ENCODE assay signal across 8 cellular contexts in genomic region chr13:60396008-60396782, GRCh38. TPM values are rescaled to one million over a fixed set of nuclear protein-coding genes. Genes with fewer than 3 reads are reported as not detected.
DNase-seq lines count a peak whose midpoint lies in the region; ATAC-seq, FAIRE-seq and TF ChIP-seq lines count a peak whose summit lies in the region.

No MANE protein-coding gene starts in this region.

- WGBS in mammary epithelial cell (ENCODE audit: low coverage, missing lambda C conversion rate): 0% methylated on average over 30 of the region's 48 CpGs
- 0% methylated on average over 48 of the region's 48 CpGs for WGBS in small intestine, 3 donors

- FAIRE-seq in small intestine (lab: Jason Lieb, UNC): no peak

- H4K20me1 ChIP-seq in mammary epithelial cell (ENCODE audit: insufficient read depth, low read length): no peaks in the 10 kb centered on the region

- ATAC-seq in GM18873 (IDR thresholded peaks at IDR 0.05; ENCODE audit: low FRiP score, unreplicated experiment) (peak; percentile 81), HG03135 (IDR thresholded peaks at IDR 0.05; ENCODE audit: unreplicated experiment) (peak; percentile 70)

- DNase-seq in AG04449 (ENCODE audit: low read depth, low spot score): peak; percentile 33
- DNase-seq in NCI-H2196 (lab: John Stamatoyannopoulos, UW; ENCODE audit: unreplicated experiment): peak; percentile 80
- peak; percentile 92 for DNase-seq in mammary epithelial cell
- peak; percentile 93 for DNase-seq in iPS-NIHi11 (ENCODE audit: low spot score)
- peak; percentile 97 for DNase-seq in small intestine

- H3K9ac ChIP-seq in mammary epithelial cell (ENCODE audit: insufficient read depth, low read length): peak overlapping the region; percentile 78

- dilution Hi-C loops in mammary epithelial cell (cut with HindIII; ENCODE audit: low sequenced_read_pairs): no loop called here

- H2AFZ ChIP-seq in mammary epithelial cell (ENCODE audit: low read depth, low read length): peak overlapping the region; percentile 98

- peaks cover 34% of the 10 kb centered on the region for H3K79me2 ChIP-seq in mammary epithelial cell (ENCODE audit: insufficient read depth, low read length)

- H3K4me2 ChIP-seq in mammary epithelial cell (ENCODE audit: insufficient read depth, low read depth, low read length): peak overlapping the region; percentile 89

- H3K27ac ChIP-seq in VCaP: peak overlapping the region; percentile 91
- peak overlapping the region; percentile 66 for H3K27ac ChIP-seq in mammary epithelial cell (ENCODE audit: insufficient read depth, low read depth, low read length)
- peak overlapping the region; percentile 92 to 99 for H3K27ac ChIP-seq in small intestine (ENCODE audit: low read depth in 1 of 2, low read length in 1 of 2)

- H3K4me1 ChIP-seq in mammary epithelial cell (ENCODE audit: insufficient read depth, low read length) (peaks cover 12% of the 10 kb centered on the region), small intestine (ENCODE audit: control insufficient read depth in 2 of 2, insufficient read depth in 1 of 2, low read depth in 1 of 2, low read length in 1 of 2) (peaks cover 4% of the 10 kb centered on the region in 2 donors)

- in situ Hi-C loops in mammary epithelial cell (cut with MboI; ENCODE audit: low sequenced_read_pairs in 2 of 2): no loop called here

- BruUV-seq in mammary epithelial cell (replicated peaks; lab: Mats Ljungman, UMichigan): TSS peak; percentile 23

- TF ChIP-seq CTCF in AG04449 (IDR thresholded peaks at IDR 0.05; ENCODE audit: insufficient read depth, low read length, missing control alignments): no peak
- TF ChIP-seq CTCF in VCaP (conservative IDR thresholded peaks at IDR 0.05): no peak
- no peak for TF ChIP-seq CTCF in mammary epithelial cell (conservative IDR thresholded peaks at IDR 0.05 in 1 of 2, IDR thresholded peaks at IDR 0.05 in 1 of 2; ENCODE audit: extremely low read depth in 1 of 2, insufficient read depth in 1 of 2, low read depth in 1 of 2, low read length in 2 of 2)

- H3K9me3 ChIP-seq in mammary epithelial cell (replicated peaks; ENCODE audit: insufficient read depth, low read length) (no peaks in the 10 kb centered on the region), small intestine (ENCODE audit: control insufficient read depth, low read depth) (no peaks in the 10 kb centered on the region)

- no peaks in the 10 kb centered on the region for H3K27me3 ChIP-seq in mammary epithelial cell (ENCODE audit: insufficient read depth, low read length)
- no peaks in the 10 kb centered on the region for H3K27me3 ChIP-seq in small intestine (ENCODE audit: control insufficient read depth in 2 of 2, insufficient read depth in 2 of 2, low read length in 2 of 2)

- POLR2A ChIA-PET in AG04449 (lab: Yijun Ruan, JAX): no interaction called here

- intact Hi-C loops in mammary epithelial cell (cut with micrococcal nuclease): loop anchor here (2.0 kb wide), 2 partner anchors 35 to 619 kb away; no protein-coding TSS in a partner anchor

- H3K4me3 ChIP-seq in AG04449 (ENCODE audit: low read depth, low read length) (peak overlapping the region; percentile 82), mammary epithelial cell (replicated peaks in 1 of 3; ENCODE audit: insufficient read depth in 1 of 3, low read depth in 2 of 3, low read length in 3 of 3) (peak overlapping the region; percentile 64 to 84 (median 80)), small intestine (ENCODE audit: low read depth in 1 of 2, low read length in 2 of 2) (peak overlapping the region; percentile 76 to 81)

- H3K36me3 ChIP-seq in mammary epithelial cell (ENCODE audit: insufficient read depth, low read length) (no peaks in the 10 kb centered on the region), small intestine (ENCODE audit: control insufficient read depth in 2 of 2, insufficient read depth in 2 of 2, low read length in 2 of 2) (no peaks in the 10 kb centered on the region)

- CTCF ChIA-PET in AG04449 (lab: Yijun Ruan, JAX) (interaction anchor here (0.7 to 1.9 kb wide), 8 partner anchors 9 to 452 kb away, joined by 3 to 10 read pairs (median 3); no protein-coding TSS in a partner anchor), mammary epithelial cell (lab: Charles Lee; ENCODE audit: low non-redundant PET) (no interaction called here)

RNA-seq across cellular contexts. Expression of gene TDRD3, which starts 0.8 kb away (rescaled TPM):
- total RNA-seq in mammary epithelial cell: 10 to 100 TPM; 18.1 to 18.2 TPM
- 4.7 TPM for polyA plus RNA-seq in mammary epithelial cell
- 2.7 TPM for polyA minus RNA-seq in mammary epithelial cell
- 10 to 100 TPM in 2 of 3 donors, 1 to 10 TPM in 1; 10.0 to 10.2 (median 10.1) TPM for polyA plus RNA-seq in small intestine

Comparison
In these comparisons a context has a peak if more than half of its experiments do, and no peak if none do; other contexts are left out.
1. Peak in every context shown above with its lines: DNase-seq, ATAC-seq, H3K4me3 ChIP-seq and H3K27ac ChIP-seq.
2. DNase-seq: peak in every context shown above with its lines; median percentile 97 in small intestine; 93 in iPS-NIHi11; 92 in mammary epithelial cell; 80 in NCI-H2196; 33 in AG04449.